ENCODE assay signal across 1 cellular context in genomic region chr15:84856731-84857417, GRCh38.
TF ChIP-seq lines count a peak whose summit lies in the region.

No MANE protein-coding gene starts in this region.

TF ChIP-seq in endothelial cell of umbilical vein, 7 proteins besides CTCF, POLR2A, EP300 and RAD21:
- TF ChIP-seq JUN (IDR thresholded peaks at IDR 0.05; ENCODE audit: borderline replicate concordance, insufficient read depth, insufficient read length, low read depth), result no peak
- no peak for TF ChIP-seq MYC (IDR thresholded peaks at IDR 0.05; ENCODE audit: low read depth, low read length)
- no peak for TF ChIP-seq POLR2AphosphoS5 (IDR thresholded peaks at IDR 0.05; ENCODE audit: insufficient read depth, low read depth, low read length)
